Comparison of ENCODE assay signal across 8 cellular contexts in the genomic region with DNA sequence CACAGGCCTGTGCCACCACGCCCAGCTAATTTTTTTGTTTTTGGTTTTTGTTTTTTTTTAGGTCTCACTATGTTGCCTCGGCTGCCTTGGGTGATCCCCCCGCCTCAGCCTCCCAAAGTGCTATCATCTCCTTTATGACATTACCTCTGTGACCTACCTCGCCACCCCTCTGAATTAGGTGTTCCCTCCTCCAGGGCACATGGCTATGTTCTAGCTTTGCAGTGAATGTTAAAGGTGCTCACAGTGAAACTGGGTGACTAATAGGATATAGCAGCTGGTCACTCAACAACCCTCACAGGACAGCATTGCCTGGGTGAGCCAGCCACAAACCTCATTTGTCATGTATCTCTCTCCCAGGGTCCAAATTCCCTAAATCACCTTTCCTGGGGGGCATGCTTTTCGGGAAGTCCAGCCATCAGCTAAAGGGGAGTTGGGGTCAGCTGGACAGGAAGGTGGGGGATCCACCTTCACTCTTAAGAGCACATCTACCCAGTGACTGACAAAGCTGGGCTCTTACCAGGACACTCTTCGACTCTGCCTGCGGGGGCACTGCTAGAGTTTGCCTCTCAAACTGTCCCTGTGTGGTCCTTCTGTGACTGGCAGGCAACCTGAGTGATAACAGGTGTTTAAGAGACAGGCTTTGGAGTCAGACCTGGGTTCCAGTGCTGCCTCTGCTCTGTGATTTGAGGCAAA.
DNase-seq lines count a peak whose midpoint lies in the region; ATAC-seq and TF ChIP-seq lines count a peak whose summit lies in the region.

No MANE protein-coding gene starts in this region.

- H3K27ac Mint-ChIP-seq in nephron progenitor cell, result peak overlapping the region; percentile 50

- TF ChIP-seq CTCF in GM12865 (IDR thresholded peaks at IDR 0.05; ENCODE audit: insufficient read depth, low read depth, low read length, missing control alignments) (peak; percentile 16), nephron progenitor cell (IDR thresholded peaks at IDR 0.05) (no peak)

- no peak overlapping the region for H3K4me3 ChIP-seq in GM12865 (ENCODE audit: low read depth, low read length)

- peaks cover 24% of the 10 kb centered on the region for H3K36me3 Mint-ChIP-seq in nephron progenitor cell (ENCODE audit: low read depth)

- no peaks in the 10 kb centered on the region for H3K9me3 Mint-ChIP-seq in nephron progenitor cell

- H3K27me3 Mint-ChIP-seq in nephron progenitor cell (ENCODE audit: low read depth, poor library complexity), result peaks cover 4% of the 10 kb centered on the region

- DNase-seq in GM12865 (ENCODE audit: low read depth), result peak; percentile 72
- DNase-seq in GOT3 (lab: John Stamatoyannopoulos, UW), result peak; percentile 10
- DNase-seq in NCI-H2029 treated with DMSO at 0.1 percent for 48 hours (lab: John Stamatoyannopoulos, UW), result peak; percentile 34
- peak; percentile 45 to 48 for DNase-seq in activated CD4-positive, alpha-beta T cell treated with anti-CD3 and anti-CD28 coated beads for 4 hours
- peak; percentile 64 for DNase-seq in ecto neural progenitor cell (ENCODE audit: low spot score)
- peak; percentile 23 for DNase-seq in nephron progenitor cell
- DNase-seq in medulla oblongata (ENCODE audit: extremely low spot score), result no peak

- H3K4me3 Mint-ChIP-seq in nephron progenitor cell, result no peak overlapping the region

- H3K4me1 Mint-ChIP-seq in nephron progenitor cell, result peaks cover 31% of the 10 kb centered on the region

- no peak for ATAC-seq in GM18520 (IDR thresholded peaks at IDR 0.05; ENCODE audit: unreplicated experiment)
